In the genomic region with DNA sequence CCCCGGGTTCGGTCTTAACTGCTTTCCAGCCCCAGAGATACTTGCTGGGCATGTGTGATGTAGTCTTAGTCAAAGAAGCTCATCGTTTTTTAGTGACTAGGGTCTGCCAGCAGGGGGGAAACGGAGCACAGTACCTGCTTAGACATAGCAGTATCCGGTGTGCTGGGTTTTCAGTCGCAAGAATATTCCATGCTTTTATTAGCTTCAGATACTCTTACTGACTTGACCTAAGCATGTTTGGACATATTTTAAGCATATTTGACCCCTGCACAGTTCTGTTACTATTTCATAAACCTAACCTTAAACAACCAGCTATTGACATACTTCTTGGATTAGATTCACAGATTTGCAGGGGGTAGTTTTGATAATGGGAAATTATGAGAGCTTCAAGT, we compare ENCODE assay signal across 8 cellular contexts. TPM values are rescaled to one million over a fixed set of nuclear protein-coding genes. Genes with fewer than 3 reads are reported as not detected.
DNase-seq lines count a peak whose midpoint lies in the region; ATAC-seq, FAIRE-seq and TF ChIP-seq lines count a peak whose summit lies in the region.

No MANE protein-coding gene starts in this region.

- H3K36me3 ChIP-seq in OCI-LY7 (ENCODE audit: insufficient read depth, low read length) (peaks cover 50% of the 10 kb centered on the region), parathyroid adenoma (ENCODE audit: control insufficient read depth, insufficient read depth, low read length) (no peaks in the 10 kb centered on the region)

- peak; percentile 55 for DNase-seq in COLO668 (lab: John Stamatoyannopoulos, UW; ENCODE audit: unreplicated experiment)
- peak; percentile 66 for DNase-seq in HTR-8/SVneo (ENCODE audit: insufficient read length, low spot score)
- peak; percentile 86 for DNase-seq in OCI-LY7 (ENCODE audit: low spot score)
- peak; percentile 59 for DNase-seq in activated T-cell treated with anti-CD3 and anti-CD28 coated beads for 24 hours (ENCODE audit: low read depth)
- DNase-seq in fibroblast of gingiva (ENCODE audit: low read depth), result peak; percentile 67
- no peak for DNase-seq in GOT3 (lab: John Stamatoyannopoulos, UW)

- H2AFZ ChIP-seq in OCI-LY7 (ENCODE audit: low read length) (no peak overlapping the region), parathyroid adenoma (peak overlapping the region; percentile 87)

- BruUV-seq in OCI-LY7 (replicated peaks; lab: Mats Ljungman, UMichigan), result TSS peak; percentile 61

- intact Hi-C loops in OCI-LY7 (cut with micrococcal nuclease; ENCODE audit: unreplicated experiment), result loop anchor here (1.0 to 5.0 kb wide), 4 partner anchors 112 to 1188 kb away; a partner anchor contains a TSS

- H3K4me3 ChIP-seq in OCI-LY7 (ENCODE audit: low read depth, low read length, poor library complexity, severe bottlenecking) (peak overlapping the region; percentile 93), parathyroid adenoma (ENCODE audit: low read depth, low read length) (peak overlapping the region; percentile 77)

- H3K9me3 ChIP-seq in OCI-LY7 (ENCODE audit: low read length) (no peaks in the 10 kb centered on the region), parathyroid adenoma (ENCODE audit: control insufficient read depth, low read length) (no peaks in the 10 kb centered on the region)

- H3K9me2 ChIP-seq in OCI-LY7 (ENCODE audit: insufficient read depth, low read length), result no peaks in the 10 kb centered on the region

- H3K4me2 ChIP-seq in OCI-LY7 (ENCODE audit: low read length), result peak overlapping the region; percentile 77
- H3K4me2 ChIP-seq in parathyroid adenoma (ENCODE audit: low read length), result peak overlapping the region; percentile 81

- H3K27me3 ChIP-seq in parathyroid adenoma (ENCODE audit: control insufficient read depth, insufficient read depth, low read length), result no peaks in the 10 kb centered on the region

- POLR2A ChIA-PET in OCI-LY7 (lab: Charles Lee), result interaction anchor here (0.5 to 2.9 kb wide), 10 partner anchors 9 to 130 kb away, joined by 3 to 17 read pairs (median 4); a partner anchor contains a TSS

- H3K79me2 ChIP-seq in OCI-LY7 (ENCODE audit: insufficient read depth, low read depth, low read length), result peaks cover 73% of the 10 kb centered on the region
- H3K79me2 ChIP-seq in parathyroid adenoma, result no peaks in the 10 kb centered on the region

- peaks cover 59% of the 10 kb centered on the region for H3K4me1 ChIP-seq in OCI-LY7 (ENCODE audit: insufficient read depth, low read length, poor library complexity, severe bottlenecking)
- H3K4me1 ChIP-seq in parathyroid adenoma, result peaks cover 3% of the 10 kb centered on the region

- no peak overlapping the region for H3K9ac ChIP-seq in parathyroid adenoma

- TF ChIP-seq CTCF in OCI-LY7 (conservative IDR thresholded peaks at IDR 0.05; ENCODE audit: low read length) (peak; percentile 80), parathyroid adenoma (IDR thresholded peaks at IDR 0.05) (peak; percentile 26)

- peaks cover 41% of the 10 kb centered on the region; the same call in 1 of the 2 replicates for H4K20me1 ChIP-seq in OCI-LY7 (ENCODE audit: insufficient read depth, low read length)

- no peak for FAIRE-seq in HTR-8/SVneo (lab: Jason Lieb, UNC)

- CTCF ChIA-PET in OCI-LY7 (lab: Charles Lee; ENCODE audit: unreplicated experiment), result no interaction called here

- H3K27ac ChIP-seq in OCI-LY7 (ENCODE audit: low read depth, low read length, poor library complexity, severe bottlenecking) (peak overlapping the region; percentile 90), parathyroid adenoma (no peak overlapping the region)

- ATAC-seq in GM19467 (IDR thresholded peaks at IDR 0.05; ENCODE audit: unreplicated experiment), result peak; percentile 20

RNA-seq across cellular contexts. Expression of a gene that starts 3.0 kb away (rescaled TPM):
- 12.2 and 12.4 TPM in 2 replicates for total RNA-seq in OCI-LY7 (2014; rRNA removed; shearing (Covaris generic))
- total RNA-seq in OCI-LY7 (2022), result 27.7 and 31.2 TPM in 2 replicates
